Comparison of ENCODE assay signal across 1 cellular context in genomic region chr20:50794846-50795634, GRCh38.
A peak's percentile ranks its signal among the peaks of the same experiment; 100 is the strongest.
TF ChIP-seq lines count a peak whose summit lies in the region.

BCAS4 (plus strand) TSS chr20:50795061; CDS start chr20:50795084, 23 bp downstream.

TF ChIP-seq in H1, 55 proteins besides CTCF, POLR2A, EP300 and RAD21 (continued from another document):
- TF ChIP-seq SUZ12 (IDR thresholded peaks at IDR 0.05; ENCODE audit: low read length) (no peak), FOSL1 (IDR thresholded peaks at IDR 0.05; ENCODE audit: insufficient read depth, low read depth, low read length) (no peak), TBP (IDR thresholded peaks at IDR 0.05; ENCODE audit: low read depth, low read length) (peak; percentile 41; the same call in 1 of the 2 replicates), GABPA (IDR thresholded peaks at IDR 0.05; ENCODE audit: borderline replicate concordance, insufficient read depth, low read length) (no peak), POU5F1 (IDR thresholded peaks at IDR 0.05; ENCODE audit: low read depth, low read length) (no peak), SRF (IDR thresholded peaks at IDR 0.05; ENCODE audit: low read depth, low read length) (no peak), BACH1 (IDR thresholded peaks at IDR 0.05; ENCODE audit: low read length) (no peak), BRCA1 (IDR thresholded peaks at IDR 0.05; ENCODE audit: low read depth, low read length) (no peak), RXRA (IDR thresholded peaks at IDR 0.05; ENCODE audit: insufficient read depth, low read depth, low read length) (no peak), MAX (IDR thresholded peaks at IDR 0.05) (peak; percentile 8; the same call in 1 of the 2 replicates), EZH2 (IDR thresholded peaks at IDR 0.05; ENCODE audit: low read depth, low read length, severe bottlenecking) (no peak), HDAC6 (IDR thresholded peaks at IDR 0.05; ENCODE audit: low read depth, low read length) (no peak), EGR1 (IDR thresholded peaks at IDR 0.05; ENCODE audit: borderline replicate concordance, low read depth, low read length) (peak; percentile 100), HDAC2 (IDR thresholded peaks at IDR 0.05; ENCODE audit: borderline replicate concordance in 1 of 2, low read depth in 2 of 2, low read length in 2 of 2) (peak in 1 of 2 experiments; percentile 59; a peak in 1 of 4 replicates), KDM1A (IDR thresholded peaks at IDR 0.05; ENCODE audit: borderline replicate concordance, low read length) (no peak), SIRT6 (IDR thresholded peaks at IDR 0.05; ENCODE audit: low read length) (no peak), ASH2L (IDR thresholded peaks at IDR 0.05; ENCODE audit: low read length) (peak; percentile 53), CREB1 (IDR thresholded peaks at IDR 0.05) (0 out of 2 replicates have a peak, but pooled peaks have one; percentile 7), GTF2F1 (IDR thresholded peaks at IDR 0.05; ENCODE audit: borderline replicate concordance, low read depth, low read length) (no peak), E2F6 (IDR thresholded peaks at IDR 0.05) (no peak), NRF1 (IDR thresholded peaks at IDR 0.05; ENCODE audit: low read depth, low read length) (no peak), SIN3A (conservative IDR thresholded peaks at IDR 0.05 in 1 of 2, IDR thresholded peaks at IDR 0.05 in 1 of 2; ENCODE audit: low read depth in 1 of 2, low read length in 2 of 2) (0 out of 4 replicates have a peak, but pooled peaks of 1 of the 2 experiments have one; percentile 11), JUND (IDR thresholded peaks at IDR 0.05; ENCODE audit: low read length) (no peak), CTBP2 (IDR thresholded peaks at IDR 0.05; ENCODE audit: borderline replicate concordance, insufficient read depth, insufficient read length, low read length) (peak; percentile 22), KDM5A (IDR thresholded peaks at IDR 0.05; ENCODE audit: low read length) (no peak), CHD7 (IDR thresholded peaks at IDR 0.05; ENCODE audit: insufficient replicate concordance, low read length) (no peak), SP1 (IDR thresholded peaks at IDR 0.05; ENCODE audit: low read depth, low read length) (no peak), RNF2 (IDR thresholded peaks at IDR 0.05; ENCODE audit: borderline replicate concordance, low read depth, low read length, missing control alignments, poor library complexity, severe bottlenecking) (no peak), SP4 (IDR thresholded peaks at IDR 0.05; ENCODE audit: low read length) (no peak), TAF7 (optimal IDR thresholded peaks at IDR 0.05; ENCODE audit: borderline replicate concordance, low read depth, low read length) (peak; percentile 39), KDM4A (IDR thresholded peaks at IDR 0.05; ENCODE audit: low read depth, low read length, severe bottlenecking) (peak; percentile 92), CBX8 (IDR thresholded peaks at IDR 0.05; ENCODE audit: borderline replicate concordance, low read depth, low read length) (no peak), SP2 (IDR thresholded peaks at IDR 0.05; ENCODE audit: low read length) (no peak), CEBPB (IDR thresholded peaks at IDR 0.05; ENCODE audit: low read depth, low read length) (no peak), TAF1 (IDR thresholded peaks at IDR 0.05; ENCODE audit: low read depth, low read length) (peak; percentile 44; the same call in 1 of the 2 replicates), CHD1 (IDR thresholded peaks at IDR 0.05; ENCODE audit: low read depth, low read length) (no peak), USF2 (IDR thresholded peaks at IDR 0.05; ENCODE audit: low read length) (no peak), YY1 (IDR thresholded peaks at IDR 0.05; ENCODE audit: low read depth, low read length) (peak; percentile 61; the same call in 1 of the 2 replicates), ZNF274 (IDR thresholded peaks at IDR 0.05; ENCODE audit: borderline replicate concordance, extremely low read depth, low read length) (no peak), JUN (IDR thresholded peaks at IDR 0.05; ENCODE audit: low read depth, low read length) (no peak), NANOG (IDR thresholded peaks at IDR 0.05; ENCODE audit: insufficient read depth, low read depth, low read length, poor library complexity, severe bottlenecking) (no peak), CHD2 (IDR thresholded peaks at IDR 0.05; ENCODE audit: low read length) (no peak), PHF8 (conservative IDR thresholded peaks at IDR 0.05; ENCODE audit: low read depth, low read length) (peak; percentile 42), TEAD4 (IDR thresholded peaks at IDR 0.05; ENCODE audit: low read depth, low read length) (0 out of 2 replicates have a peak, but pooled peaks have one; percentile 7)
